ENCODE assay signal across 24 cellular contexts in the genomic region with DNA sequence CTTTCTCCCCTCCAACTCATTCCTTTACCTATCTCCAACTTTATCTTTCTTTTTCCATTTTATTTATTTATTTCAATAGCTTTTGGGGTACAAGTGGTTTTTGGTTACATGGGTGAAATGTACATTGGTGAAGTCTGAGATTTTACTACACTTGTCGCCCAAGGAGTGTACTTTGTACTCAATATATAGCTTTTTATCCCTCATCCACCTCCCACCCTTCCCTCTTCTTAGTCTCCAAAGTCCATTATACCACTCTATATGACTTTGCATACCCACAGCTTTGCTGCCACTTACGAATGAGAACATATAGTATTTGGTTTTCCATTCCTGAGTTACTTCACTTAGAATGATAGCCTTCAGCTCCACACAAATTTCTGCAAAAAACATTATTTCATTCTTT.
DNase-seq lines count a peak whose midpoint lies in the region; ATAC-seq and TF ChIP-seq lines count a peak whose summit lies in the region.
"Had no signal": no experiment of that assay in that cellular context is flagged by ENCODE, and none has a peak within 500 bp of the region (broad histone marks: within the 10 kb centered on the region; RNA-seq: fewer than 3 reads in every experiment).

No MANE protein-coding gene starts in this region.

- no peaks in the 10 kb centered on the region for H3K36me3 Mint-ChIP-seq in glutamatergic neuron (ENCODE audit: unreplicated experiment)
- H3K36me3 Mint-ChIP-seq: CD4-positive, alpha-beta memory T cell; CD4-positive, CD25-positive, alpha-beta regulatory T cell; CD8-positive, alpha-beta memory T cell had no signal

- ATAC-seq in mucosa of descending colon (peak; percentile 76), GM21526 (IDR thresholded peaks at IDR 0.05; ENCODE audit: low FRiP score, unreplicated experiment) (no peak)
- ATAC-seq: GM12878 had no signal

- H3K9me3 ChIP-seq in SK-N-MC (ENCODE audit: low read depth, low read length) (no peaks in the 10 kb centered on the region), mucosa of descending colon (peaks cover 5% of the 10 kb centered on the region)
- H3K9me3 ChIP-seq: BE2C had no signal

- peak overlapping the region; percentile 93; the same call in 1 of the 2 replicates for H3K27ac ChIP-seq in SK-N-MC
- H3K27ac ChIP-seq: BLaER1 had no signal

- H3K27me3 Mint-ChIP-seq in glutamatergic neuron (ENCODE audit: unreplicated experiment), result no peaks in the 10 kb centered on the region
- H3K27me3 Mint-ChIP-seq: CD8-positive, alpha-beta memory T cell had no signal

- intact Hi-C loops in mucosa of descending colon (cut with DNase I, micrococcal nuclease), result no loop called here

- in situ Hi-C loops in G401 (cut with HindIII; ENCODE audit: low sequenced_read_pairs), result no loop called here

- TF ChIP-seq CTCF in glutamatergic neuron (IDR thresholded peaks at IDR 0.05; ENCODE audit: partially characterized antibody, unreplicated experiment), result no peak
- TF ChIP-seq CTCF in mucosa of descending colon (IDR thresholded peaks at IDR 0.05), result no peak

- no peak overlapping the region for H3K4me3 Mint-ChIP-seq in glutamatergic neuron (ENCODE audit: unreplicated experiment)
- H3K4me3 Mint-ChIP-seq: CD14-positive monocyte; CD4-positive, alpha-beta memory T cell; CD4-positive, CD25-positive, alpha-beta regulatory T cell; CD8-positive, alpha-beta memory T cell had no signal

- H3K4me1 ChIP-seq in mucosa of descending colon (ENCODE audit: low read depth), result peaks cover 4% of the 10 kb centered on the region

- H3K36me3 ChIP-seq in SK-N-MC (ENCODE audit: insufficient read depth, low read length), result no peaks in the 10 kb centered on the region
- no peaks in the 10 kb centered on the region for H3K36me3 ChIP-seq in mucosa of descending colon (ENCODE audit: low read depth)
- H3K36me3 ChIP-seq: BE2C, BLaER1 had no signal

- no peak overlapping the region for H3K9ac ChIP-seq in SK-N-MC (ENCODE audit: insufficient read length)
- H3K9ac ChIP-seq: BLaER1 had no signal

- H3K9me3 Mint-ChIP-seq in glutamatergic neuron (ENCODE audit: unreplicated experiment), result no peaks in the 10 kb centered on the region

- no peak overlapping the region for H3K4me3 ChIP-seq in SK-N-MC
- H3K4me3 ChIP-seq in mucosa of descending colon, result no peak overlapping the region
- H3K4me3 ChIP-seq: BLaER1, GM12878 had no signal

- DNase-seq in SK-N-MC (ENCODE audit: low read depth, low spot score) (no peak), glutamatergic neuron (no peak), mucosa of descending colon (no peak), G401 (ENCODE audit: low spot score) (no peak), GM19240 (ENCODE audit: insufficient read length, low spot score) (no peak)
- DNase-seq: 8988T; ACHN; BE2C; C1 segment of cervical spinal cord; CD4-positive, alpha-beta memory T cell; CD4-positive, CD25-positive, alpha-beta regulatory T cell; CD8-positive, alpha-beta memory T cell; COR-L47; DMS 273 treated with DMSO at 0.1 percent for 48 hours; DMS153; DMS53; DMS79; DND-41; EL; GF-D8 had no signal

- no peaks in the 10 kb centered on the region for H3K4me1 Mint-ChIP-seq in glutamatergic neuron (ENCODE audit: low read depth, unreplicated experiment)
- H3K4me1 Mint-ChIP-seq: CD4-positive, alpha-beta memory T cell; CD4-positive, CD25-positive, alpha-beta regulatory T cell; CD8-positive, alpha-beta memory T cell had no signal

- H3K27ac Mint-ChIP-seq in glutamatergic neuron (ENCODE audit: unreplicated experiment), result peak overlapping the region; percentile 29
- H3K27ac Mint-ChIP-seq: CD4-positive, alpha-beta memory T cell; CD4-positive, CD25-positive, alpha-beta regulatory T cell; CD8-positive, alpha-beta memory T cell had no signal
